In the genomic region with DNA sequence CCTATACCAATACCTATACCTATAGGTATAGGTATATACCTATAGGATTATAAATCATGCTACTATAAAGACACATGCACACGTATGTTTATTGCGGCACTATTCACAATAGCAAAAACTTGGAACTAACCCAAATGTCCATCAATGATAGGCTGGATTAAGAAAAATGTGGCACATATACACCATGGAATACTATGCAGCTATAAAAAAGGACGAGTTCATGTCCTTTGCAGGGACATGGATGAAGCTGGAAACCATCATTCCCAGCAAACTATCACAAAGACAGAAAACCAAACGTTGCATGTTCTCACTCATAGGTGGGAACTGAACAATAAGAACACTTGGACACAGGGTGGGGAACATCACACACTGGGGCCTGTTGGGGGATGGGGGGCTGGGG, we compare ENCODE assay signal across 4 cellular contexts. TPM values are rescaled to one million over a fixed set of nuclear protein-coding genes. Genes with fewer than 3 reads are reported as not detected.
"Had no signal": no experiment of that assay in that cellular context is flagged by ENCODE, and none has a peak within 500 bp of the region (broad histone marks: within the 10 kb centered on the region; RNA-seq: fewer than 3 reads in every experiment).

No MANE protein-coding gene starts in this region.

RNA-seq across cellular contexts. Expression of a gene that starts 32.7 kb away (rescaled TPM):
- total RNA-seq: subcutaneous adipose tissue, suprapubic skin, thoracic aorta, tibial nerve had no signal
